In genomic region chr4:121822796-121823504, GRCh38 we compare ENCODE assay signal across 8 cellular contexts. TPM values are rescaled to one million over a fixed set of nuclear protein-coding genes. Genes with fewer than 3 reads are reported as not detected.
DNase-seq lines count a peak whose midpoint lies in the region; ATAC-seq and TF ChIP-seq lines count a peak whose summit lies in the region.

No MANE protein-coding gene starts in this region.

- no peak overlapping the region for H3K4ac ChIP-seq in mesenchymal stem cell (ENCODE audit: low read depth in 1 of 2, low read length in 2 of 2)

- H3K4me1 Mint-ChIP-seq in type B pancreatic cell (ENCODE audit: unreplicated experiment) = peaks cover 15% of the 10 kb centered on the region

- H2BK12ac ChIP-seq in mesenchymal stem cell (ENCODE audit: low read length in 2 of 2) = no peak overlapping the region

- H3K27me3 ChIP-seq in mesenchymal stem cell (ENCODE audit: control insufficient read depth in 1 of 2, insufficient read depth in 1 of 2, low read length in 2 of 2) = no peaks in the 10 kb centered on the region

- H3K9ac ChIP-seq in mesenchymal stem cell (ENCODE audit: low read length) = peak overlapping the region; percentile 87

- H3K18ac ChIP-seq in mesenchymal stem cell (ENCODE audit: low read depth in 1 of 2, low read length in 2 of 2) = peak overlapping the region in 1 of 2 experiments; percentile 5

- no peak overlapping the region for H4K91ac ChIP-seq in mesenchymal stem cell (ENCODE audit: low read length)

- peaks cover 7% of the 10 kb centered on the region for H3K79me1 ChIP-seq in mesenchymal stem cell (replicated peaks; ENCODE audit: low read length, poor library complexity, severe bottlenecking)

- H3K36me3 Mint-ChIP-seq in type B pancreatic cell = peaks cover 5% of the 10 kb centered on the region

- under 1% methylated on average over 30 of the region's 30 CpGs for WGBS in mesenchymal stem cell

- H2AFZ ChIP-seq in mesenchymal stem cell (ENCODE audit: low read depth, low read length) = peak overlapping the region; percentile 74

- peak overlapping the region; percentile 95 for H3K4me3 ChIP-seq in mesenchymal stem cell (ENCODE audit: insufficient read depth in 1 of 2, low read depth in 1 of 2, low read length in 2 of 2)

- ATAC-seq in GM21529 (IDR thresholded peaks at IDR 0.05; ENCODE audit: unreplicated experiment) = peak; percentile 45
- peak; percentile 66 for ATAC-seq in SK-N-SH treated with all-trans-retinoic acid at 6 μM for 48 hours

- peaks cover 2 to 32% of the 10 kb centered on the region in 2 experiments for H3K36me3 ChIP-seq in mesenchymal stem cell (ENCODE audit: control insufficient read depth in 1 of 2, insufficient read depth in 2 of 2, low read depth in 1 of 2, low read length in 2 of 2)

- no peak overlapping the region for H2BK5ac ChIP-seq in mesenchymal stem cell (ENCODE audit: low read depth, low read length, poor library complexity, severe bottlenecking)

- H3K4me2 ChIP-seq in mesenchymal stem cell (ENCODE audit: low read length, poor library complexity, severe bottlenecking) = peak overlapping the region; percentile 100

- no peak overlapping the region for H2BK15ac ChIP-seq in mesenchymal stem cell (ENCODE audit: low read depth, poor library complexity, severe bottlenecking)

- peak overlapping the region in 1 of 2 experiments; percentile 91 for H3K23ac ChIP-seq in mesenchymal stem cell (ENCODE audit: low read length in 2 of 2)

- no peaks in the 10 kb centered on the region for H3K27me3 Mint-ChIP-seq in type B pancreatic cell

- H2BK120ac ChIP-seq in mesenchymal stem cell (ENCODE audit: low read depth, low read length) = no peak overlapping the region

- peak overlapping the region; percentile 82 for H3K27ac Mint-ChIP-seq in type B pancreatic cell

- no peaks in the 10 kb centered on the region for H3K9me3 Mint-ChIP-seq in type B pancreatic cell

- H3K27ac ChIP-seq in mesenchymal stem cell (ENCODE audit: low read length, poor library complexity, severe bottlenecking) = no peak overlapping the region

- peak overlapping the region; percentile 91 for H3K4me3 Mint-ChIP-seq in type B pancreatic cell

- H3K4me1 ChIP-seq in mesenchymal stem cell (ENCODE audit: control insufficient read depth, insufficient read depth, low read depth, low read length) = peaks cover 4% of the 10 kb centered on the region

- H3K9me3 ChIP-seq in mesenchymal stem cell (ENCODE audit: control insufficient read depth, low read length) = no peaks in the 10 kb centered on the region

- DNase-seq in activated CD8-positive, alpha-beta memory T cell treated with anti-CD3 and anti-CD28 coated beads, Interleukin-2, amount 50 U/mL, for 48 hours = peak; percentile 67
- DNase-seq in activated CD8-positive, alpha-beta memory T cell treated with anti-CD3 and anti-CD28 coated beads for 24 hours = no peak
- DNase-seq in HT-29 (ENCODE audit: low spot score) (peak; percentile 38), dermis microvascular lymphatic vessel endothelial cell (ENCODE audit: low read depth in 2 of 2) (peak; percentile 27 to 49), mesenchymal stem cell (peak; percentile 52), type B pancreatic cell (ENCODE audit: extremely low spot score, unreplicated experiment) (no peak)

- H4K8ac ChIP-seq in mesenchymal stem cell (ENCODE audit: low read length) = peak overlapping the region; percentile 76

- H2AK5ac ChIP-seq in mesenchymal stem cell (ENCODE audit: low read length, severe bottlenecking) = no peak overlapping the region

- peak; percentile 40 for TF ChIP-seq CTCF in type B pancreatic cell (conservative IDR thresholded peaks at IDR 0.05)

- peak overlapping the region in 1 of 2 experiments; percentile 55 for H3K14ac ChIP-seq in mesenchymal stem cell (ENCODE audit: low read length in 2 of 2)

TF ChIP-seq in SK-N-SH treated with all-trans-retinoic acid at 6 μM for 48 hours, 23 proteins besides CTCF, POLR2A, EP300 and RAD21:
- no peak for TF ChIP-seq ARNTL (CRISPR knock-in tag; IDR thresholded peaks at IDR 0.05; ENCODE audit: borderline replicate concordance, low read depth)
- TF ChIP-seq TCF4 (CRISPR knock-in tag; IDR thresholded peaks at IDR 0.05; ENCODE audit: borderline replicate concordance) = no peak
- no peak for TF ChIP-seq ZC3H10 (CRISPR knock-in tag; IDR thresholded peaks at IDR 0.05)
- TF ChIP-seq ZFP3 (CRISPR knock-in tag; IDR thresholded peaks at IDR 0.05) = 0 out of 2 replicates have a peak, but pooled peaks have one; percentile 41
- no peak for TF ChIP-seq GLIS3 (CRISPR knock-in tag; IDR thresholded peaks at IDR 0.05)
- TF ChIP-seq ZFP30 (CRISPR knock-in tag; IDR thresholded peaks at IDR 0.05) = no peak

RNA-seq across cellular contexts. Expression of gene CCNA2, which starts 0.7 kb away (rescaled TPM):
- 90.9 and 94.6 TPM in 2 replicates for total RNA-seq in HT-29 (2014; rRNA removed; shearing (Covaris generic))
- total RNA-seq in dermis microvascular lymphatic vessel endothelial cell (20.9 and 51.3 TPM in 2 replicates), type B pancreatic cell (ENCODE audit: low replicate concordance) (22.6 and 48.1 TPM in 2 replicates)
- polyA plus RNA-seq in mesenchymal stem cell (2013, experiment 1 of 2) = 7.1 TPM
- polyA plus RNA-seq in mesenchymal stem cell (2013, experiment 2 of 2) = 7.4 TPM

RNA-seq across cellular contexts. Expression of gene EXOSC9, which starts 21.8 kb away (rescaled TPM):
- 19.0 and 24.6 TPM in 2 replicates for total RNA-seq in HT-29 (2014; rRNA removed; shearing (Covaris generic))
- 26.4 and 30.7 TPM in 2 replicates for total RNA-seq in dermis microvascular lymphatic vessel endothelial cell
- 16.7 TPM for polyA plus RNA-seq in mesenchymal stem cell (2013, experiment 1 of 2)
- 17.1 TPM for polyA plus RNA-seq in mesenchymal stem cell (2013, experiment 2 of 2)
- total RNA-seq in type B pancreatic cell (ENCODE audit: low replicate concordance) = 20.9 and 38.4 TPM in 2 replicates

RNA-seq across cellular contexts. Expression of gene BBS7, which starts 47.3 kb away (rescaled TPM):
- 7.6 and 10.0 TPM in 2 replicates for total RNA-seq in HT-29 (2014; rRNA removed; shearing (Covaris generic))
- 7.8 and 11.7 TPM in 2 replicates for total RNA-seq in dermis microvascular lymphatic vessel endothelial cell
- 33.3 TPM for polyA plus RNA-seq in mesenchymal stem cell (2013, experiment 1 of 2)
- 32.8 TPM for polyA plus RNA-seq in mesenchymal stem cell (2013, experiment 2 of 2)
- total RNA-seq in type B pancreatic cell (ENCODE audit: low replicate concordance) = 19.0 and 26.0 TPM in 2 replicates

RNA-seq across cellular contexts. Expression of gene SMIM43, which starts 58.0 kb away (rescaled TPM):
- total RNA-seq in HT-29 (2014; rRNA removed; shearing (Covaris generic)) = not detected in 2 replicates
- total RNA-seq in dermis microvascular lymphatic vessel endothelial cell (0.13 and 0.38 TPM in 2 replicates), type B pancreatic cell (ENCODE audit: low replicate concordance) (0.60 and 1.4 TPM in 2 replicates)
- polyA plus RNA-seq in mesenchymal stem cell (2013, experiment 1 of 2) = not detected
- not detected for polyA plus RNA-seq in mesenchymal stem cell (2013, experiment 2 of 2)

Comparison
In these comparisons a context has a peak if more than half of its experiments do, and no peak if none do; other contexts are left out.
1. DNase-seq: peak in activated CD8-positive, alpha-beta memory T cell treated with anti-CD3 and anti-CD28 coated beads, Interleukin-2, amount 50 U/mL, for 48 hours (single experiment), HT-29 (single experiment), dermis microvascular lymphatic vessel endothelial cell (2 of 2) and mesenchymal stem cell (single experiment); none in activated CD8-positive, alpha-beta memory T cell treated with anti-CD3 and anti-CD28 coated beads for 24 hours (single experiment) and type B pancreatic cell (single experiment).